Comparison of ENCODE assay signal across 8 cellular contexts in genomic region chr6:144008501-144009245, GRCh38. TPM values are rescaled to one million over a fixed set of nuclear protein-coding genes. Genes with fewer than 3 reads are reported as not detected.
DNase-seq lines count a peak whose midpoint lies in the region; ATAC-seq and TF ChIP-seq lines count a peak whose summit lies in the region.

No MANE protein-coding gene starts in this region.

- H3K79me1 ChIP-seq in mesendoderm (ENCODE audit: low read length): no peaks in the 10 kb centered on the region

- intact Hi-C loops in CD4-positive, alpha-beta memory T cell (cut with micrococcal nuclease): no loop called here
- intact Hi-C loops in breast epithelium (cut with DNase I; ENCODE audit: low total_unique reads): no loop called here

- H3K4me3 ChIP-seq in CD4-positive, alpha-beta memory T cell (ENCODE audit: low read length in 2 of 2): no peak overlapping the region
- H3K4me3 ChIP-seq in breast epithelium (peak overlapping the region; percentile 52 to 80 (median 66)), mesendoderm (ENCODE audit: low read length) (no peak overlapping the region)

- H3K18ac ChIP-seq in mesendoderm (ENCODE audit: low read length): no peak overlapping the region

- H2BK5ac ChIP-seq in mesendoderm (ENCODE audit: low read length): no peak overlapping the region

- H3K27me3 Mint-ChIP-seq in CD4-positive, alpha-beta memory T cell: peaks cover 6 to 15% of the 10 kb centered on the region in 2 donors

- CTCF ChIA-PET in CD4-positive, alpha-beta memory T cell (lab: Charles Lee; ENCODE audit: partially characterized antibody): interaction anchor here (0.8 to 1.5 kb wide), 3 partner anchors 65 to 69 kb away, joined by 3 to 5 read pairs (median 3); no protein-coding TSS in a partner anchor

- H3K27me3 ChIP-seq in CD4-positive, alpha-beta memory T cell (ENCODE audit: insufficient read depth, low read length): no peaks in the 10 kb centered on the region
- no peaks in the 10 kb centered on the region for H3K27me3 ChIP-seq in breast epithelium
- H3K27me3 ChIP-seq in mesendoderm (ENCODE audit: insufficient read depth, low read length, poor library complexity): peaks cover 5% of the 10 kb centered on the region

- peak overlapping the region; percentile 38 for H3K9ac ChIP-seq in mesendoderm (ENCODE audit: low read length)

- ATAC-seq in HG03139 (IDR thresholded peaks at IDR 0.05; ENCODE audit: unreplicated experiment) (peak; percentile 33), HG03571 (IDR thresholded peaks at IDR 0.05; ENCODE audit: unreplicated experiment) (no peak)

- peaks cover 2 to 10% (median 6%) of the 10 kb centered on the region in 4 donors for H3K4me1 Mint-ChIP-seq in CD4-positive, alpha-beta memory T cell

- no peaks in the 10 kb centered on the region for H3K36me3 ChIP-seq in CD4-positive, alpha-beta memory T cell (ENCODE audit: insufficient read depth, low read length)
- H3K36me3 ChIP-seq in breast epithelium: no peaks in the 10 kb centered on the region
- no peaks in the 10 kb centered on the region for H3K36me3 ChIP-seq in mesendoderm (ENCODE audit: control insufficient read depth, insufficient read depth, low read length)

- H2BK15ac ChIP-seq in mesendoderm (replicated peaks; ENCODE audit: low read depth): no peak overlapping the region

- H3K4me2 ChIP-seq in mesendoderm (ENCODE audit: low read length): peak overlapping the region; percentile 8

- no peaks in the 10 kb centered on the region for H3K9me3 Mint-ChIP-seq in CD4-positive, alpha-beta memory T cell

- DNase-seq in CD4-positive, alpha-beta memory T cell: no peak
- DNase-seq in breast epithelium (ENCODE audit: low spot score in 2 of 2): no peak
- peak; percentile 26 for DNase-seq in mesendoderm
- DNase-seq in NCI-H2081 (lab: John Stamatoyannopoulos, UW): no peak
- DNase-seq in GF-D8 (lab: John Stamatoyannopoulos, UW): no peak
- DNase-seq in NOMO-1 treated with DMSO at 0.1 percent for 48 hours (lab: John Stamatoyannopoulos, UW; ENCODE audit: unreplicated experiment): no peak

- no peak overlapping the region for H3K27ac ChIP-seq in CD4-positive, alpha-beta memory T cell (ENCODE audit: low read depth, low read length)
- H3K27ac ChIP-seq in breast epithelium (peak overlapping the region; percentile 76 to 90), mesendoderm (ENCODE audit: low read depth, low read length) (no peak overlapping the region)

- no peaks in the 10 kb centered on the region for H3K79me2 ChIP-seq in mesendoderm (ENCODE audit: control insufficient read depth, insufficient read depth, low read length)

- no peak overlapping the region for H4K5ac ChIP-seq in mesendoderm (ENCODE audit: low read length)

- no peak overlapping the region for H3K56ac ChIP-seq in mesendoderm (ENCODE audit: low read length)

- no peak overlapping the region for H2BK120ac ChIP-seq in mesendoderm (ENCODE audit: low read depth, low read length)

- no peaks in the 10 kb centered on the region for H3K36me3 Mint-ChIP-seq in CD4-positive, alpha-beta memory T cell

- no peak for TF ChIP-seq POLR2A in breast epithelium (IDR thresholded peaks at IDR 0.05)

- H3K4ac ChIP-seq in mesendoderm (ENCODE audit: low read depth, low read length): no peak overlapping the region

- H3K4me3 Mint-ChIP-seq in CD4-positive, alpha-beta memory T cell: peak overlapping the region; percentile 26 to 69 (median 56)

- H3K4me1 ChIP-seq in CD4-positive, alpha-beta memory T cell (ENCODE audit: insufficient read depth, low read length): peaks cover 6% of the 10 kb centered on the region
- H3K4me1 ChIP-seq in breast epithelium (no peaks in the 10 kb centered on the region), mesendoderm (ENCODE audit: control insufficient read depth, low read depth, low read length) (no peaks in the 10 kb centered on the region)

- H2AK5ac ChIP-seq in mesendoderm (ENCODE audit: low read length): no peak overlapping the region

- TF ChIP-seq CTCF in breast epithelium (IDR thresholded peaks at IDR 0.05): no peak

- H4K8ac ChIP-seq in mesendoderm (ENCODE audit: low read depth, low read length): no peak overlapping the region

- H3K23ac ChIP-seq in mesendoderm (ENCODE audit: low read length): no peak overlapping the region

- H3K9me3 ChIP-seq in CD4-positive, alpha-beta memory T cell (ENCODE audit: control insufficient read depth in 1 of 2, low read length in 2 of 2): no peaks in the 10 kb centered on the region
- H3K9me3 ChIP-seq in breast epithelium: no peaks in the 10 kb centered on the region

- WGBS in mesendoderm (ENCODE audit: extremely low coverage, insufficient coverage, low lambda C conversion rate): no CpG with 5 or more reads among the region's 33 CpGs

- POLR2A ChIA-PET in CD4-positive, alpha-beta memory T cell (lab: Charles Lee; ENCODE audit: partially characterized antibody): interaction anchor here (1.4 kb wide), 1 partner anchor 498 kb away, joined by 3 read pairs; the partner anchor contains the start of gene FUCA2

- no peak overlapping the region for H3K27ac Mint-ChIP-seq in CD4-positive, alpha-beta memory T cell

RNA-seq across cellular contexts. Expression of gene PLAGL1, which starts 0.6 kb away (rescaled TPM):
- 1 to 10 TPM; 4.1 to 4.7 TPM for total RNA-seq in CD4-positive, alpha-beta memory T cell
- polyA plus RNA-seq in CD4-positive, alpha-beta memory T cell: 1 to 10 TPM in 1 of 2 donors, under 1 TPM in 1; 0.89 to 1.2 TPM
- total RNA-seq in breast epithelium: 10 to 100 TPM; 17.8 to 22.9 (median 21.4) TPM
- polyA plus RNA-seq in mesendoderm (2013, experiment 1 of 2): 3.4 TPM
- polyA plus RNA-seq in mesendoderm (2013, experiment 2 of 2): 3.8 TPM

Comparison
In these comparisons a context has a peak if more than half of its experiments do, and no peak if none do; other contexts are left out.
1. H3K27ac ChIP-seq: peak in breast epithelium (2 of 2); none in CD4-positive, alpha-beta memory T cell (single experiment) and mesendoderm (single experiment).
2. H3K4me3 ChIP-seq: peak in breast epithelium (3 of 3); none in CD4-positive, alpha-beta memory T cell (0 of 2) and mesendoderm (single experiment).